8 cellular contexts compared by ENCODE assay signal in genomic region chr3:36540898-36541518, GRCh38.
DNase-seq lines count a peak whose midpoint lies in the region; ATAC-seq, FAIRE-seq and TF ChIP-seq lines count a peak whose summit lies in the region.

No MANE protein-coding gene starts in this region.

- H3K27me3 Mint-ChIP-seq in activated T-cell treated with anti-CD3 and anti-CD28 coated beads, Interleukin-2, amount 50 U/mL, for 4 hours (ENCODE audit: low read depth) = no peaks in the 10 kb centered on the region

- H3K4me3 Mint-ChIP-seq in activated T-cell treated with anti-CD3 and anti-CD28 coated beads, Interleukin-2, amount 50 U/mL, for 4 hours = no peak overlapping the region

- FAIRE-seq in small intestine (lab: Jason Lieb, UNC) = no peak

- H3K36me3 ChIP-seq in adipocyte (ENCODE audit: control insufficient read depth, insufficient read depth, low read length, severe bottlenecking) = no peaks in the 10 kb centered on the region
- H3K36me3 ChIP-seq in gastrocnemius medialis = no peaks in the 10 kb centered on the region
- H3K36me3 ChIP-seq in small intestine (ENCODE audit: control insufficient read depth in 2 of 2, insufficient read depth in 2 of 2, low read length in 2 of 2) = no peaks in the 10 kb centered on the region

- no peaks in the 10 kb centered on the region for H3K9me3 Mint-ChIP-seq in activated T-cell treated with anti-CD3 and anti-CD28 coated beads, Interleukin-2, amount 50 U/mL, for 4 hours

- peak; percentile 56 for ATAC-seq in HG03159 (IDR thresholded peaks at IDR 0.05; ENCODE audit: unreplicated experiment)
- peak; percentile 74 for ATAC-seq in left lobe of liver
- no peak for ATAC-seq in activated T-cell treated with anti-CD3 and anti-CD28 coated beads, Interleukin-2, amount 50 U/mL, for 4 hours
- ATAC-seq in gastrocnemius medialis = no peak

- no peak for TF ChIP-seq POLR2A in gastrocnemius medialis (IDR thresholded peaks at IDR 0.05)

- H3K9me3 ChIP-seq in adipocyte (ENCODE audit: control insufficient read depth, low read length) (no peaks in the 10 kb centered on the region), gastrocnemius medialis (no peaks in the 10 kb centered on the region), small intestine (ENCODE audit: control insufficient read depth, low read depth) (no peaks in the 10 kb centered on the region)

- peak; percentile 0 for DNase-seq in COR-L47 (lab: John Stamatoyannopoulos, UW)
- DNase-seq in adipocyte (ENCODE audit: low read depth) = peak; percentile 76
- no peak for DNase-seq in left lobe of liver (ENCODE audit: low spot score)
- DNase-seq in activated T-cell treated with anti-CD3 and anti-CD28 coated beads, Interleukin-2, amount 50 U/mL, for 4 hours = no peak
- no peak for DNase-seq in gastrocnemius medialis
- DNase-seq in small intestine = no peak
- DNase-seq in stimulated activated CD4-positive, alpha-beta T cell treated with anti-CD3 and anti-CD28 coated beads, Interleukin-15, amount 100 ng/mL, for 24 hours = no peak

- no peak overlapping the region for H3K9ac ChIP-seq in adipocyte (ENCODE audit: low read length)

- no peaks in the 10 kb centered on the region for H3K27me3 ChIP-seq in adipocyte (replicated peaks; ENCODE audit: control insufficient read depth, insufficient read depth, low read length)
- no peaks in the 10 kb centered on the region for H3K27me3 ChIP-seq in gastrocnemius medialis
- H3K27me3 ChIP-seq in small intestine (ENCODE audit: control insufficient read depth in 2 of 2, insufficient read depth in 2 of 2, low read length in 2 of 2) = no peaks in the 10 kb centered on the region

- H3K36me3 Mint-ChIP-seq in activated T-cell treated with anti-CD3 and anti-CD28 coated beads, Interleukin-2, amount 50 U/mL, for 4 hours (ENCODE audit: insufficient read depth) = no peaks in the 10 kb centered on the region

- H3K27ac ChIP-seq in gastrocnemius medialis (no peak overlapping the region), small intestine (ENCODE audit: low read depth in 1 of 2, low read length in 1 of 2) (no peak overlapping the region)

- in situ Hi-C loops in gastrocnemius medialis (cut with MboI; ENCODE audit: low sequenced_read_pairs in 4 of 4) = no loop called here

- no peak overlapping the region for H3K4me3 ChIP-seq in adipocyte (ENCODE audit: low read length)
- H3K4me3 ChIP-seq in gastrocnemius medialis = no peak overlapping the region
- no peak overlapping the region for H3K4me3 ChIP-seq in small intestine (ENCODE audit: low read depth in 1 of 2, low read length in 2 of 2)

- 32 to 48% (median 47%) methylated on average over 3 of the region's 3 CpGs for WGBS in small intestine, 3 donors

- TF ChIP-seq CTCF in gastrocnemius medialis (IDR thresholded peaks at IDR 0.05 in 4 of 5, conservative IDR thresholded peaks at IDR 0.05 in 1 of 5) = peak in 1 of 5 experiments; percentile 34

- no peaks in the 10 kb centered on the region for H3K4me1 Mint-ChIP-seq in activated T-cell treated with anti-CD3 and anti-CD28 coated beads, Interleukin-2, amount 50 U/mL, for 4 hours (ENCODE audit: low read depth)

- H3K4me1 ChIP-seq in adipocyte (ENCODE audit: control insufficient read depth, insufficient read depth, low read length) (peaks cover 25% of the 10 kb centered on the region), gastrocnemius medialis (no peaks in the 10 kb centered on the region), small intestine (ENCODE audit: control insufficient read depth in 2 of 2, insufficient read depth in 1 of 2, low read depth in 1 of 2, low read length in 1 of 2) (no peaks in the 10 kb centered on the region)

- intact Hi-C loops in gastrocnemius medialis (cut with DNase I; ENCODE audit: low total_unique reads) = loop anchor here (5.0 kb wide), 1 partner anchor 44 kb away; no protein-coding TSS in a partner anchor

Comparison
In these comparisons a context has a peak if more than half of its experiments do, and no peak if none do; other contexts are left out.
1. DNase-seq: peak in COR-L47 (single experiment) and adipocyte (single experiment); none in left lobe of liver (single experiment), activated T-cell treated with anti-CD3 and anti-CD28 coated beads, Interleukin-2, amount 50 U/mL, for 4 hours (single experiment), gastrocnemius medialis (0 of 2), small intestine (single experiment) and stimulated activated CD4-positive, alpha-beta T cell treated with anti-CD3 and anti-CD28 coated beads, Interleukin-15, amount 100 ng/mL, for 24 hours (single experiment).
2. ATAC-seq: peak in HG03159 (single experiment) and left lobe of liver (single experiment); none in activated T-cell treated with anti-CD3 and anti-CD28 coated beads, Interleukin-2, amount 50 U/mL, for 4 hours (0 of 2) and gastrocnemius medialis (0 of 2).